ENCODE assay signal across 8 cellular contexts in genomic region chr2:205714058-205714776, GRCh38. TPM values are rescaled to one million over a fixed set of nuclear protein-coding genes. Genes with fewer than 3 reads are reported as not detected.
A peak's percentile ranks its signal among the peaks of the same experiment; 100 is the strongest.
DNase-seq lines count a peak whose midpoint lies in the region; ATAC-seq and TF ChIP-seq lines count a peak whose summit lies in the region.

No MANE protein-coding gene starts in this region.

- CTCF ChIA-PET in MCF 10A (lab: Yijun Ruan, JAX) (no interaction called here), A673 (lab: Charles Lee) (no interaction called here)

- POLR2A ChIA-PET in MCF 10A (lab: Yijun Ruan, JAX) (no interaction called here), A673 (lab: Charles Lee; ENCODE audit: low non-redundant PET) (no interaction called here)

- H3K27ac ChIP-seq in breast epithelium (peak overlapping the region; percentile 51 to 55), caudate nucleus (ENCODE audit: low read depth, low read length) (peak overlapping the region; percentile 65), A673 (ENCODE audit: low read depth, low read length, poor library complexity, severe bottlenecking) (no peak overlapping the region)

- H3K4me1 ChIP-seq in breast epithelium (peaks cover 0 to 3% of the 10 kb centered on the region in 2 donors), A673 (ENCODE audit: insufficient read depth, low read length, poor library complexity, severe bottlenecking) (peaks cover 14% of the 10 kb centered on the region)

- H3K4me3 Mint-ChIP-seq in MCF 10A (ENCODE audit: unreplicated experiment) = no peak overlapping the region

- intact Hi-C loops in breast epithelium (cut with DNase I; ENCODE audit: low total_unique reads) (no loop called here), MCF 10A (cut with micrococcal nuclease) (no loop called here), A673 (cut with micrococcal nuclease; ENCODE audit: unreplicated experiment) (no loop called here)

- TF ChIP-seq POLR2A in breast epithelium (IDR thresholded peaks at IDR 0.05) = no peak

- H3K27ac Mint-ChIP-seq in MCF 10A (ENCODE audit: low read depth, unreplicated experiment) = no peak overlapping the region

- H3K4me1 Mint-ChIP-seq in MCF 10A (ENCODE audit: insufficient read depth, unreplicated experiment) = peaks cover 4% of the 10 kb centered on the region

- H3K9me3 Mint-ChIP-seq in MCF 10A (ENCODE audit: unreplicated experiment) = no peaks in the 10 kb centered on the region

- H3K36me3 ChIP-seq in breast epithelium (no peaks in the 10 kb centered on the region), A673 (ENCODE audit: insufficient read depth, low read length, poor library complexity, severe bottlenecking) (no peaks in the 10 kb centered on the region)

- DNase-seq in breast epithelium (ENCODE audit: low spot score in 2 of 2) (no peak), MCF 10A (ENCODE audit: unreplicated experiment) (no peak), caudate nucleus (lab: John Stamatoyannopoulos, UW) (no peak), pons (ENCODE audit: low spot score) (peak; percentile 74), A673 (ENCODE audit: low spot score) (no peak), NCI-H526 treated with DMSO at 0.1 percent for 48 hours (lab: John Stamatoyannopoulos, UW) (no peak)
- DNase-seq in activated effector memory CD4-positive, alpha-beta T cell treated with anti-CD3 and anti-CD28 coated beads, Interleukin-2, amount 50 U/mL, for 16 hours = no peak

- H3K4me3 ChIP-seq in breast epithelium (no peak overlapping the region), A673 (ENCODE audit: low read depth, low read length, poor library complexity, severe bottlenecking) (no peak overlapping the region)

- H3K9me3 ChIP-seq in breast epithelium = no peaks in the 10 kb centered on the region
- H3K9me3 ChIP-seq in A673 (ENCODE audit: low read depth, low read length, poor library complexity, severe bottlenecking) = no peaks in the 10 kb centered on the region

- H3K36me3 Mint-ChIP-seq in MCF 10A (ENCODE audit: insufficient read depth, unreplicated experiment) = no peaks in the 10 kb centered on the region

- BruUV-seq in MCF 10A (replicated peaks; lab: Mats Ljungman, UMichigan) (no TSS peak), A673 (replicated peaks; lab: Mats Ljungman, UMichigan) (no TSS peak)

- H3K27me3 Mint-ChIP-seq in MCF 10A (ENCODE audit: insufficient read depth, unreplicated experiment) = no peaks in the 10 kb centered on the region

- TF ChIP-seq CTCF in breast epithelium (IDR thresholded peaks at IDR 0.05) (no peak), MCF 10A (IDR thresholded peaks at IDR 0.05; ENCODE audit: unreplicated experiment) (no peak), A673 (conservative IDR thresholded peaks at IDR 0.05; ENCODE audit: low read depth, low read length) (no peak)

- no peaks in the 10 kb centered on the region for H3K27me3 ChIP-seq in breast epithelium
- no peaks in the 10 kb centered on the region for H3K27me3 ChIP-seq in A673 (replicated peaks; ENCODE audit: insufficient read depth, low read depth, low read length, poor library complexity)

- peak; percentile 78 for ATAC-seq in HG03442 (IDR thresholded peaks at IDR 0.05; ENCODE audit: unreplicated experiment)

RNA-seq across cellular contexts. Expression of gene NRP2, which starts 31.9 kb away (rescaled TPM):
- 10 to 100 TPM; 18.4 to 32.0 (median 23.9) TPM for total RNA-seq in breast epithelium
- total RNA-seq in MCF 10A (2022) = 6.7 and 10.3 TPM in 2 replicates
- total RNA-seq in A673 (2021) = 4.0 and 7.7 TPM in 2 replicates
